19 cellular contexts compared by ENCODE assay signal in the genomic region with DNA sequence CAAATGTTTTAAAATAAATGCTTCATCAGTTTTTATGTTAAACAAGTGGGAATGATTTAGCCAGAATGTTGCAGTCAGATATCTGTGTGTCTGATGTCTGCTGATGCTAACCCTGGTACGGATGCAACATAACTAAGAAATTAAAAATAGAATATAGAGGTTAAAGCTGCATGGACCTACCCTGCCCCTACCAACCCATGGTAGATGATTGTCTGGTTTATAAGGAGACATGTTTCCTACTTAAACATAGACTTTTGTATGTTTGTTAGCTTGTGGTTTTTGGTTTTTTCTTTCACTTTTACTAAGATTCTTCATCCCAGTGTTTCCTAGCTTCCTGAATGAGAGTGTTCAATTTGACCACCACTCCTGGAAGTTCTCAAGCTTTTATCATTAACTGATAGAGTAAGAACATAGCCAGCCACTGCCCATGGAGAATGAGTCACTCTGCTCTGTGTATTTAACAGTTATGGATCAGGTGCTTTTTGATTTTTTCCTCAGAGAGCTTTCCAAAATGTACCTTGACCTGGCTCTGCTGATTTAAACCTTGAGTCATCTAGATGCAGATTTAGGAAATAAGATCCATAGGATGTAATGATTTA.
DNase-seq lines count a peak whose midpoint lies in the region; ATAC-seq, FAIRE-seq and TF ChIP-seq lines count a peak whose summit lies in the region.
"Had no signal": no experiment of that assay in that cellular context is flagged by ENCODE, and none has a peak within 500 bp of the region (broad histone marks: within the 10 kb centered on the region; RNA-seq: fewer than 3 reads in every experiment).

No MANE protein-coding gene starts in this region.

- no peak overlapping the region for H3K27ac Mint-ChIP-seq in activated CD4-positive, alpha-beta T cell treated with anti-CD3 and anti-CD28 coated beads, Interleukin-2, amount 10 ng/mL, durations not matched to agents 24 days and 14 days
- H3K27ac Mint-ChIP-seq: activated CD8-positive, alpha-beta T cell treated with anti-CD3 and anti-CD28 coated beads, Interleukin-2, amount 10 ng/mL, durations not matched to agents 7 days and 5 days; activated T-helper 2 cell treated with anti-CD3 and anti-CD28 coated beads, Interferon-gamma antibody, Interleukin-2, Interleukin-4, amounts not matched to agents 10 μg/mL and 5 μg/mL and 100 μg/mL, durations not matched to agents 14 hours and 24 hours and 36 hours; CD14-positive monocyte had no signal

- no peaks in the 10 kb centered on the region for H3K4me1 Mint-ChIP-seq in activated CD4-positive, alpha-beta T cell treated with anti-CD3 and anti-CD28 coated beads, Interleukin-2, amount 10 ng/mL, durations not matched to agents 24 days and 14 days
- H3K4me1 Mint-ChIP-seq: CD14-positive monocyte had no signal

- no peaks in the 10 kb centered on the region for H3K9me3 Mint-ChIP-seq in activated CD4-positive, alpha-beta T cell treated with anti-CD3 and anti-CD28 coated beads, Interleukin-2, amount 10 ng/mL, durations not matched to agents 24 days and 14 days
- H3K9me3 Mint-ChIP-seq: activated T-helper 2 cell treated with anti-CD3 and anti-CD28 coated beads, Interferon-gamma antibody, Interleukin-2, Interleukin-4, amounts not matched to agents 10 μg/mL and 5 μg/mL and 100 μg/mL, durations not matched to agents 14 hours and 24 hours and 36 hours; CD14-positive monocyte had no signal

- H3K27me3 Mint-ChIP-seq in activated CD4-positive, alpha-beta T cell treated with anti-CD3 and anti-CD28 coated beads, Interleukin-2, amount 10 ng/mL, durations not matched to agents 24 days and 14 days, result peaks cover 7% of the 10 kb centered on the region

- DNase-seq in activated CD4-positive, alpha-beta T cell treated with anti-CD3 and anti-CD28 coated beads, Interleukin-2, amount 10 ng/mL, durations not matched to agents 24 days and 14 days, result peak; percentile 27
- no peak for DNase-seq in activated CD4-positive, alpha-beta T cell treated with anti-CD3 and anti-CD28 coated beads, Interleukin-2, amount 50 U/mL, for 4 hours
- DNase-seq in amniotic epithelial cell (ENCODE audit: low read depth), result peak; percentile 48
- DNase-seq in Right ventricle myocardium inferior (ENCODE audit: missing footprints), result no peak
- no peak for DNase-seq in GM10266 (ENCODE audit: extremely low spot score)
- DNase-seq in activated CD8-positive, alpha-beta memory T cell treated with anti-CD3 and anti-CD28 coated beads, Interleukin-2, amount 50 U/mL, for 48 hours, result no peak
- DNase-seq in activated effector memory CD4-positive, alpha-beta T cell treated with anti-CD3 and anti-CD28 coated beads, Interleukin-2, amount 50 U/mL, for 16 hours, result no peak
- DNase-seq: activated CD8-positive, alpha-beta T cell treated with anti-CD3 and anti-CD28 coated beads, Interleukin-2, amount 10 ng/mL, durations not matched to agents 7 days and 5 days; colonic mucosa; islet precursor cell; Kasumi-1; NCI-H1436 treated with DMSO at 0.1 percent for 48 hours; thyroid gland had no signal

- no peaks in the 10 kb centered on the region for H3K36me3 Mint-ChIP-seq in activated CD4-positive, alpha-beta T cell treated with anti-CD3 and anti-CD28 coated beads, Interleukin-2, amount 10 ng/mL, durations not matched to agents 24 days and 14 days (ENCODE audit: low read depth)
- H3K36me3 Mint-ChIP-seq: CD14-positive monocyte had no signal

- ATAC-seq in Right ventricle myocardium inferior, result no peak
- ATAC-seq: activated CD8-positive, alpha-beta T cell treated with anti-CD3 and anti-CD28 coated beads, Interleukin-2, amount 10 ng/mL, durations not matched to agents 7 days and 5 days had no signal

- TF ChIP-seq CTCF in GM10266 (IDR thresholded peaks at IDR 0.05; ENCODE audit: control insufficient read depth, insufficient read depth, low read depth, missing control alignments), result no peak

- peak; percentile 43 for FAIRE-seq in islet of Langerhans (lab: Jason Lieb, UNC)
- FAIRE-seq: A204.1, GM12891, TTC549 had no signal

- intact Hi-C loops in activated CD4-positive, alpha-beta T cell treated with anti-CD3 and anti-CD28 coated beads, Interleukin-2, amount 10 ng/mL, durations not matched to agents 24 days and 14 days (cut with micrococcal nuclease), result no loop called here
- intact Hi-C loops in Right ventricle myocardium inferior (cut with DNase I), result loop anchor here (2.0 kb wide), 1 partner anchor 41 kb away; no protein-coding TSS in a partner anchor

- H3K4me3 Mint-ChIP-seq in activated CD4-positive, alpha-beta T cell treated with anti-CD3 and anti-CD28 coated beads, Interleukin-2, amount 10 ng/mL, durations not matched to agents 24 days and 14 days, result no peak overlapping the region
- H3K4me3 Mint-ChIP-seq: activated CD8-positive, alpha-beta T cell treated with anti-CD3 and anti-CD28 coated beads, Interleukin-2, amount 10 ng/mL, durations not matched to agents 7 days and 5 days; CD14-positive monocyte had no signal

Comparison
In these comparisons a context has a peak if more than half of its experiments do, and no peak if none do; other contexts are left out.
1. DNase-seq: peak in activated CD4-positive, alpha-beta T cell treated with anti-CD3 and anti-CD28 coated beads, Interleukin-2, amount 10 ng/mL, durations not matched to agents 24 days and 14 days (single experiment) and amniotic epithelial cell (single experiment); none in activated CD4-positive, alpha-beta T cell treated with anti-CD3 and anti-CD28 coated beads, Interleukin-2, amount 50 U/mL, for 4 hours (0 of 2), Right ventricle myocardium inferior (single experiment), GM10266 (single experiment), activated CD8-positive, alpha-beta memory T cell treated with anti-CD3 and anti-CD28 coated beads, Interleukin-2, amount 50 U/mL, for 48 hours (single experiment) and activated effector memory CD4-positive, alpha-beta T cell treated with anti-CD3 and anti-CD28 coated beads, Interleukin-2, amount 50 U/mL, for 16 hours (single experiment).